In genomic region chr1:24535021-24535424, GRCh38 we compare ENCODE assay signal across 9 cellular contexts. TPM values are rescaled to one million over a fixed set of nuclear protein-coding genes. Genes with fewer than 3 reads are reported as not detected.
A peak's percentile ranks its signal among the peaks of the same experiment; 100 is the strongest.
DNase-seq lines count a peak whose midpoint lies in the region; ATAC-seq, FAIRE-seq and TF ChIP-seq lines count a peak whose summit lies in the region.
"Had no signal": no experiment of that assay in that cellular context is flagged by ENCODE, and none has a peak within 500 bp of the region (broad histone marks: within the 10 kb centered on the region; RNA-seq: fewer than 3 reads in every experiment).

No MANE protein-coding gene starts in this region.

- no peak for TF ChIP-seq CTCF in astrocyte (IDR thresholded peaks at IDR 0.05; ENCODE audit: insufficient read depth, low read depth, low read length)
- TF ChIP-seq CTCF in brain microvascular endothelial cell (IDR thresholded peaks at IDR 0.05; ENCODE audit: low read depth, low read length, missing control alignments): no peak

- no peak overlapping the region for H3K9ac ChIP-seq in astrocyte (ENCODE audit: low read length)

- ATAC-seq in GM19324 (IDR thresholded peaks at IDR 0.05; ENCODE audit: low FRiP score, unreplicated experiment): no peak

- H3K27ac Mint-ChIP-seq in astrocyte (ENCODE audit: unreplicated experiment): no peak overlapping the region

- H3K9me3 ChIP-seq in astrocyte (ENCODE audit: insufficient read depth, low read depth, low read length): no peaks in the 10 kb centered on the region

- DNase-seq in GM19240 (ENCODE audit: insufficient read length, low spot score) (peak; percentile 18), T-helper 2 cell (peak; percentile 35 to 89 (median 66)), astrocyte (ENCODE audit: low read depth) (no peak), HCEC 1CT (no peak), substantia nigra (lab: John Stamatoyannopoulos, UW) (no peak), brain microvascular endothelial cell (no peak)
- peak; percentile 42 to 47 (median 46) for DNase-seq in stimulated activated CD4-positive, alpha-beta T cell treated with anti-CD3 and anti-CD28 coated beads, TNF-alpha, amount 100 ng/mL, for 4 hours (ENCODE audit: low read depth in 3 of 3)

- no peak overlapping the region for H2AFZ ChIP-seq in astrocyte (ENCODE audit: low read depth, low read length)

- in situ Hi-C loops in brain microvascular endothelial cell (cut with HindIII; ENCODE audit: low pct_ligation_motif_present, low sequenced_read_pairs): no loop called here

- no peaks in the 10 kb centered on the region for H3K9me3 Mint-ChIP-seq in astrocyte (ENCODE audit: unreplicated experiment)

- H3K4me2 ChIP-seq in astrocyte (ENCODE audit: low read length): peak overlapping the region; percentile 45

- FAIRE-seq in astrocyte (lab: Jason Lieb, UNC): no peak

- H3K36me3 Mint-ChIP-seq in astrocyte (ENCODE audit: low read depth, unreplicated experiment): peaks cover 2% of the 10 kb centered on the region

- no peaks in the 10 kb centered on the region for H3K27me3 Mint-ChIP-seq in astrocyte (ENCODE audit: low read depth, unreplicated experiment)

- H3K27me3 ChIP-seq in astrocyte (ENCODE audit: insufficient read depth, low read length) (no peaks in the 10 kb centered on the region), brain microvascular endothelial cell (replicated peaks) (no peaks in the 10 kb centered on the region)

- H3K27ac ChIP-seq in astrocyte (ENCODE audit: low read depth, low read length): no peak overlapping the region
- no peak overlapping the region for H3K27ac ChIP-seq in substantia nigra (ENCODE audit: low read depth, low read length, poor library complexity, severe bottlenecking)
- no peak overlapping the region for H3K27ac ChIP-seq in brain microvascular endothelial cell

- H3K79me2 ChIP-seq in astrocyte (ENCODE audit: insufficient read depth, low read length): no peaks in the 10 kb centered on the region

- no peaks in the 10 kb centered on the region for H3K36me3 ChIP-seq in astrocyte (ENCODE audit: insufficient read depth, low read length)
- peaks cover 3% of the 10 kb centered on the region for H3K36me3 ChIP-seq in brain microvascular endothelial cell (replicated peaks)

- H3K4me3 ChIP-seq in astrocyte (ENCODE audit: insufficient read depth, low read depth, low read length) (no peak overlapping the region), brain microvascular endothelial cell (ENCODE audit: low read depth, low read length) (no peak overlapping the region)

- no peaks in the 10 kb centered on the region for H4K20me1 ChIP-seq in astrocyte (ENCODE audit: insufficient read depth, low read length)

- H3K4me3 Mint-ChIP-seq in astrocyte (ENCODE audit: unreplicated experiment): no peak overlapping the region

- H3K4me1 Mint-ChIP-seq in astrocyte (ENCODE audit: low read depth, unreplicated experiment): peaks cover 8% of the 10 kb centered on the region

- no peaks in the 10 kb centered on the region for H3K4me1 ChIP-seq in astrocyte (ENCODE audit: insufficient read depth, low read length)

RNA-seq across cellular contexts. Expression of gene NCMAP, which starts 20.9 kb away (rescaled TPM):
- not detected in 2 replicates for total RNA-seq in astrocyte
- total RNA-seq: fibroblast of lung had no signal

RNA-seq across cellular contexts. Expression of gene RCAN3, which starts 32.4 kb away (rescaled TPM):
- 15.4 and 17.7 TPM in 2 replicates for total RNA-seq in astrocyte

Comparison
In these comparisons a context has a peak if more than half of its experiments do, and no peak if none do; other contexts are left out.
1. DNase-seq: peak in GM19240 (single experiment), T-helper 2 cell (5 of 5) and stimulated activated CD4-positive, alpha-beta T cell treated with anti-CD3 and anti-CD28 coated beads, TNF-alpha, amount 100 ng/mL, for 4 hours (3 of 3); none in astrocyte (single experiment), HCEC 1CT (single experiment), substantia nigra (0 of 49) and brain microvascular endothelial cell (single experiment).